ENCODE assay signal across 23 cellular contexts in the genomic region with DNA sequence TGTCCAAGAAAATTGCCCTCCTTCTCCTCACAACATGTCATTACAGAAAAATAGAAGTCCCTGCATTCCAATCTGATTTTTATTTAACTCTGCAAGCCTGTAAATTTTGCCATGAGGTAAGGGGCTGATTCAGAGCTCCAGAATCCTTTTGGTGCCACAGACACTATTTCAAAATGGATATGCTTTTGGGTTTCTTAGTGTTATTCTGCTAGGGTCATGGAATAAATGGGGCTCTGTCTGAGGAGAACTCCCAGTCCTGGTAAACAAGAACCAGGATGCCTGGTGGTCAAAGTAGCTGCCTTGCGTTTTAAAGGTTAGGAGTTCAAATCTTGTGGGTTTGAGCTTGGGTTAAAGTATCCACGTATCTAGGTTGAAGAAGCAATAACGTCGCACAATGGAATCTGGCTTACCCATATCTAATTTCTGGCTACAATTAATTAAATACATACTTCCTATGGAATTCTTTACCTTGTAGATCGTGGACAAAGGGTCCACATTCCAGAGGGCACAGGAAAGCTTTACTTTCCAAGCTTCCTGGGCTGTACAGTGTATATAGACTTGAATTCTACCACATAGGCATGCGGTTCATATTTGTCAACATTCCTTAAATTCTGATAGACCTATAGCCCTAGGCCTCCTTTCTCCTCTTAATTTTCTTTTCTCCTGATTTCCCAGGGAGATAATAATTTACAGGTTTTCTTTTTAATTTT.
DNase-seq lines count a peak whose midpoint lies in the region; FAIRE-seq and TF ChIP-seq lines count a peak whose summit lies in the region.
"Had no signal": no experiment of that assay in that cellular context is flagged by ENCODE, and none has a peak within 500 bp of the region (broad histone marks: within the 10 kb centered on the region; RNA-seq: fewer than 3 reads in every experiment).

No MANE protein-coding gene starts in this region.

- H3K27ac Mint-ChIP-seq in astrocyte (ENCODE audit: unreplicated experiment) = peak overlapping the region; percentile 95
- H3K27ac Mint-ChIP-seq: natural killer cell had no signal

- no peaks in the 10 kb centered on the region for H4K20me1 ChIP-seq in astrocyte (ENCODE audit: insufficient read depth, low read length)

- FAIRE-seq in astrocyte (lab: Jason Lieb, UNC) = no peak

- H3K4me1 ChIP-seq in astrocyte (ENCODE audit: insufficient read depth, low read length) = no peaks in the 10 kb centered on the region
- H3K4me1 ChIP-seq: gastrocnemius medialis had no signal

- no peaks in the 10 kb centered on the region for H3K79me2 ChIP-seq in astrocyte (ENCODE audit: insufficient read depth, low read length)
- H3K79me2 ChIP-seq: hepatocyte had no signal

- H3K27ac ChIP-seq in astrocyte (ENCODE audit: low read depth, low read length) = no peak overlapping the region
- H3K27ac ChIP-seq: gastrocnemius medialis, hepatocyte, ovary, RWPE1, VCaP had no signal

- H3K4me3 ChIP-seq in astrocyte (ENCODE audit: insufficient read depth, low read depth, low read length) = no peak overlapping the region
- no peak overlapping the region for H3K4me3 ChIP-seq in fibroblast of villous mesenchyme (ENCODE audit: low read depth, low read length)
- H3K4me3 ChIP-seq: gastrocnemius medialis, hepatocyte, ovary had no signal

- peaks cover 2% of the 10 kb centered on the region for H3K27me3 Mint-ChIP-seq in astrocyte (ENCODE audit: low read depth, unreplicated experiment)

- H3K27me3 ChIP-seq in astrocyte (ENCODE audit: insufficient read depth, low read length) = no peaks in the 10 kb centered on the region
- H3K27me3 ChIP-seq: gastrocnemius medialis, hepatocyte, ovary had no signal

- peaks cover 8% of the 10 kb centered on the region for H3K4me1 Mint-ChIP-seq in astrocyte (ENCODE audit: low read depth, unreplicated experiment)

- H3K9me3 Mint-ChIP-seq in astrocyte (ENCODE audit: unreplicated experiment) = no peaks in the 10 kb centered on the region
- H3K9me3 Mint-ChIP-seq: natural killer cell had no signal

- DNase-seq in HCEC 1CT (peak; percentile 37), astrocyte (ENCODE audit: low read depth) (peak; percentile 67), fibroblast of villous mesenchyme (ENCODE audit: low read depth) (peak; percentile 51), HUDEP-2 (lab: John Stamatoyannopoulos, UW; ENCODE audit: unreplicated experiment in 76 of 76) (no peak), NCI-H2081 treated with DMSO at 0.1 percent for 48 hours (lab: John Stamatoyannopoulos, UW) (no peak), SIG-M5 treated with dmso at 0.1 percent for 504 hours (lab: John Stamatoyannopoulos, UW; ENCODE audit: unreplicated experiment) (no peak)
- DNase-seq in activated CD4-positive, alpha-beta T cell treated with anti-CD3 and anti-CD28 coated beads for 48 hours = no peak
- DNase-seq: activated naive CD4-positive, alpha-beta T cell treated with anti-CD3 and anti-CD28 coated beads, Interleukin-2, amount 50 U/mL, for 16 hours; anterior cingulate cortex; cerebellar nuclear complex; effector CD4-positive, alpha-beta T cell; gastrocnemius medialis; Karpas-422; natural killer cell; NCI-H187; NCI-H526 treated with DMSO at 0.1 percent for 48 hours; ovary; SK-N-SH; stimulated activated CD4-positive, alpha-beta T cell treated with anti-CD3 and anti-CD28 coated beads, Interleukin-4, amount 100 ng/mL, for 24 hours; stimulated activated naive CD4-positive, alpha-beta T cell treated with Interleukin-2 at 50 U/mL for 16 hours had no signal

- no peak overlapping the region for H3K4me2 ChIP-seq in astrocyte (ENCODE audit: low read length)
- H3K4me2 ChIP-seq: hepatocyte, SK-N-SH had no signal

- no peaks in the 10 kb centered on the region for H3K9me3 ChIP-seq in astrocyte (ENCODE audit: insufficient read depth, low read depth, low read length)
- H3K9me3 ChIP-seq: gastrocnemius medialis, ovary, SK-N-SH had no signal

- no peak overlapping the region for H3K9ac ChIP-seq in astrocyte (ENCODE audit: low read length)
- H3K9ac ChIP-seq: SK-N-SH had no signal

- TF ChIP-seq CTCF in astrocyte (IDR thresholded peaks at IDR 0.05; ENCODE audit: insufficient read depth, low read depth, low read length) (no peak), fibroblast of villous mesenchyme (IDR thresholded peaks at IDR 0.05; ENCODE audit: insufficient read depth, low read depth, low read length) (no peak)

- H3K36me3 ChIP-seq in astrocyte (ENCODE audit: insufficient read depth, low read length) = no peaks in the 10 kb centered on the region
- H3K36me3 ChIP-seq: gastrocnemius medialis, ovary had no signal

- H3K4me3 Mint-ChIP-seq in astrocyte (ENCODE audit: unreplicated experiment) = no peak overlapping the region
- H3K4me3 Mint-ChIP-seq: natural killer cell had no signal

- H2AFZ ChIP-seq in astrocyte (ENCODE audit: low read depth, low read length) = no peak overlapping the region
- H2AFZ ChIP-seq: hepatocyte had no signal

- peaks cover 3% of the 10 kb centered on the region for H3K36me3 Mint-ChIP-seq in astrocyte (ENCODE audit: low read depth, unreplicated experiment)
- H3K36me3 Mint-ChIP-seq: natural killer cell had no signal

Comparison
In these comparisons a context has a peak if more than half of its experiments do, and no peak if none do; other contexts are left out.
1. DNase-seq: peak in HCEC 1CT (single experiment), astrocyte (single experiment) and fibroblast of villous mesenchyme (single experiment); none in HUDEP-2 (0 of 76), activated CD4-positive, alpha-beta T cell treated with anti-CD3 and anti-CD28 coated beads for 48 hours (single experiment), NCI-H2081 treated with DMSO at 0.1 percent for 48 hours (single experiment) and SIG-M5 treated with dmso at 0.1 percent for 504 hours (single experiment).